ENCODE assay signal across 10 cellular contexts in the genomic region with DNA sequence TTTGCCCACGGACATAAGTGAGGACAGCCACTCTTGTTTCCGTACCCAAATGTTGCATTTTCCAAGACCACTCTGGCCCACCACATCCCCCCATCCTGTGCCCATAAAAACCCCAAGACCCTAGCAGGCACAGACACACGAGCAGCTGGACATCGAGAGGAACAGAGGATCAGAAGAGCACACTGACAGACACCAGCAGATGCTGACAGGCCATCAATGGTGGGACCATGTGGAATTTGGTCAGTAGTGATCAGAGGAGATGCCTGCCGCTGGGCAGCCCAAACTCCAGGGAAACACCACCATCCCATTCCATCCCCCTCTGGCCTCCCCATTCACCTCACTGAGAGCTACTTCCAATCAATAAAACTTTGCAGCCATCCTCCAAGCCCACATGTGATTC.
"Had no signal": no experiment of that assay in that cellular context is flagged by ENCODE, and none has a peak within 500 bp of the region (broad histone marks: within the 10 kb centered on the region; RNA-seq: fewer than 3 reads in every experiment).

No MANE protein-coding gene starts in this region.

- DNase-seq: activated CD4-positive, alpha-beta T cell treated with anti-CD3 and anti-CD28 coated beads, Interleukin-2, amount 10 ng/mL, durations not matched to agents 7 days and 5 days; activated naive CD4-positive, alpha-beta T cell treated with Interleukin-2 at 50 U/mL for 16 hours; aorta; dermis blood vessel endothelial cell; effector memory CD8-positive, alpha-beta T cell; upper lobe of left lung had no signal

- H3K27ac Mint-ChIP-seq: activated CD4-positive, alpha-beta T cell treated with anti-CD3 and anti-CD28 coated beads, Interleukin-2, amount 10 ng/mL, durations not matched to agents 7 days and 5 days; effector memory CD8-positive, alpha-beta T cell; stimulated activated naive CD8-positive, alpha-beta T cell treated with anti-CD3 and anti-CD28 coated beads, Interleukin-15, Interleukin-2, amounts not matched to agents 100 ng/mL and 50 ng/mL, for 24 hours had no signal

- H3K9me3 Mint-ChIP-seq: activated CD4-positive, alpha-beta T cell treated with anti-CD3 and anti-CD28 coated beads, Interleukin-2, amount 10 ng/mL, durations not matched to agents 7 days and 5 days; effector memory CD8-positive, alpha-beta T cell; stimulated activated naive CD8-positive, alpha-beta T cell treated with anti-CD3 and anti-CD28 coated beads, Interleukin-15, Interleukin-2, amounts not matched to agents 100 ng/mL and 50 ng/mL, for 24 hours had no signal

- H3K9ac ChIP-seq: parathyroid adenoma had no signal

- ATAC-seq: effector memory CD8-positive, alpha-beta T cell had no signal

- H3K4me1 Mint-ChIP-seq: activated CD4-positive, alpha-beta T cell treated with anti-CD3 and anti-CD28 coated beads, Interleukin-2, amount 10 ng/mL, durations not matched to agents 7 days and 5 days had no signal

- H3K27me3 ChIP-seq: upper lobe of left lung had no signal

- H3K4me1 ChIP-seq: parathyroid adenoma, upper lobe of left lung had no signal

- H3K27me3 Mint-ChIP-seq: activated CD4-positive, alpha-beta T cell treated with anti-CD3 and anti-CD28 coated beads, Interleukin-2, amount 10 ng/mL, durations not matched to agents 7 days and 5 days; stimulated activated naive CD8-positive, alpha-beta T cell treated with anti-CD3 and anti-CD28 coated beads, Interleukin-15, Interleukin-2, amounts not matched to agents 100 ng/mL and 50 ng/mL, for 24 hours had no signal

- H3K4me3 Mint-ChIP-seq: activated CD4-positive, alpha-beta T cell treated with anti-CD3 and anti-CD28 coated beads, Interleukin-2, amount 10 ng/mL, durations not matched to agents 7 days and 5 days; effector memory CD8-positive, alpha-beta T cell; stimulated activated naive CD8-positive, alpha-beta T cell treated with anti-CD3 and anti-CD28 coated beads, Interleukin-15, Interleukin-2, amounts not matched to agents 100 ng/mL and 50 ng/mL, for 24 hours had no signal

- H3K27ac ChIP-seq: epithelial cell of prostate, parathyroid adenoma, upper lobe of left lung had no signal

- H3K4me3 ChIP-seq: smooth muscle cell, upper lobe of left lung had no signal
